11 cellular contexts compared by ENCODE assay signal in genomic region chr13:60019119-60019993, GRCh38.
DNase-seq lines count a peak whose midpoint lies in the region; ATAC-seq and TF ChIP-seq lines count a peak whose summit lies in the region.
"Had no signal": no experiment of that assay in that cellular context is flagged by ENCODE, and none has a peak within 500 bp of the region (broad histone marks: within the 10 kb centered on the region; RNA-seq: fewer than 3 reads in every experiment).

No MANE protein-coding gene starts in this region.

- H3K27me3 Mint-ChIP-seq in activated naive CD8-positive, alpha-beta T cell treated with anti-CD3 and anti-CD28 coated beads, Interleukin-2, amount 10 ng/mL, durations not matched to agents 7 days and 5 days: peaks cover 2% of the 10 kb centered on the region
- H3K27me3 Mint-ChIP-seq in activated naive CD8-positive, alpha-beta T cell treated with anti-CD3 and anti-CD28 coated beads for 36 hours: no peaks in the 10 kb centered on the region
- H3K27me3 Mint-ChIP-seq in T-cell: no peaks in the 10 kb centered on the region

- peak overlapping the region; percentile 9 for H3K4me3 ChIP-seq in thoracic aorta

- peaks cover 13% of the 10 kb centered on the region for H3K4me1 Mint-ChIP-seq in activated naive CD8-positive, alpha-beta T cell treated with anti-CD3 and anti-CD28 coated beads, Interleukin-2, amount 10 ng/mL, durations not matched to agents 7 days and 5 days
- H3K4me1 Mint-ChIP-seq in activated naive CD8-positive, alpha-beta T cell treated with anti-CD3 and anti-CD28 coated beads for 36 hours: no peaks in the 10 kb centered on the region
- peaks cover 10 to 20% (median 13%) of the 10 kb centered on the region in 3 donors for H3K4me1 Mint-ChIP-seq in T-cell

- POLR2A ChIA-PET in activated naive CD8-positive, alpha-beta T cell treated with anti-CD3 and anti-CD28 coated beads, Interleukin-2, amount 10 ng/mL, durations not matched to agents 7 days and 5 days (lab: Charles Lee): no interaction called here
- POLR2A ChIA-PET in T-cell (lab: Charles Lee): no interaction called here

- no peak overlapping the region for H3K27ac Mint-ChIP-seq in activated naive CD8-positive, alpha-beta T cell treated with anti-CD3 and anti-CD28 coated beads, Interleukin-2, amount 10 ng/mL, durations not matched to agents 7 days and 5 days
- no peak overlapping the region for H3K27ac Mint-ChIP-seq in activated naive CD8-positive, alpha-beta T cell treated with anti-CD3 and anti-CD28 coated beads for 36 hours
- no peak overlapping the region for H3K27ac Mint-ChIP-seq in T-cell

- no peaks in the 10 kb centered on the region for H3K27me3 ChIP-seq in thoracic aorta (replicated peaks; ENCODE audit: insufficient read depth)
- H3K27me3 ChIP-seq: neutrophil had no signal

- CTCF ChIA-PET in T-cell (lab: Charles Lee): no interaction called here

- no peaks in the 10 kb centered on the region for H3K36me3 ChIP-seq in thoracic aorta
- H3K36me3 ChIP-seq: neutrophil had no signal

- peak overlapping the region; percentile 25 for H3K4me3 Mint-ChIP-seq in activated naive CD8-positive, alpha-beta T cell treated with anti-CD3 and anti-CD28 coated beads, Interleukin-2, amount 10 ng/mL, durations not matched to agents 7 days and 5 days
- no peak overlapping the region for H3K4me3 Mint-ChIP-seq in activated naive CD8-positive, alpha-beta T cell treated with anti-CD3 and anti-CD28 coated beads for 36 hours
- no peak overlapping the region for H3K4me3 Mint-ChIP-seq in T-cell

- TF ChIP-seq CTCF in thoracic aorta (IDR thresholded peaks at IDR 0.05): no peak

- peaks cover 2% of the 10 kb centered on the region for H3K9me3 Mint-ChIP-seq in activated naive CD8-positive, alpha-beta T cell treated with anti-CD3 and anti-CD28 coated beads, Interleukin-2, amount 10 ng/mL, durations not matched to agents 7 days and 5 days
- peaks cover 8% of the 10 kb centered on the region for H3K9me3 Mint-ChIP-seq in activated naive CD8-positive, alpha-beta T cell treated with anti-CD3 and anti-CD28 coated beads for 36 hours
- peaks cover 5 to 8% (median 6%) of the 10 kb centered on the region in 3 donors for H3K9me3 Mint-ChIP-seq in T-cell

- no peak overlapping the region for H3K27ac ChIP-seq in thoracic aorta
- H3K27ac ChIP-seq: C4-2B, neutrophil had no signal

- ATAC-seq in activated naive CD8-positive, alpha-beta T cell treated with anti-CD3 and anti-CD28 coated beads, Interleukin-2, amount 10 ng/mL, durations not matched to agents 7 days and 5 days (ENCODE audit: low read depth): peak; percentile 63
- peak; percentile 70 for ATAC-seq in HG03196 (IDR thresholded peaks at IDR 0.05; ENCODE audit: unreplicated experiment)
- ATAC-seq in thoracic aorta (ENCODE audit: insufficient number of reproducible peaks, low FRiP score, low read depth): no peak
- no peak for ATAC-seq in T-cell (replicated peaks in 1 of 4)

- peaks cover 0 to 5% of the 10 kb centered on the region in 2 donors for H3K4me1 ChIP-seq in thoracic aorta (ENCODE audit: control insufficient read depth in 1 of 2, low read depth in 2 of 2)

- no peaks in the 10 kb centered on the region for H3K9me3 ChIP-seq in thoracic aorta
- H3K9me3 ChIP-seq: neutrophil had no signal

- no peak for DNase-seq in activated naive CD8-positive, alpha-beta T cell treated with anti-CD3 and anti-CD28 coated beads, Interleukin-2, amount 10 ng/mL, durations not matched to agents 7 days and 5 days
- no peak for DNase-seq in activated naive CD8-positive, alpha-beta T cell treated with anti-CD3 and anti-CD28 coated beads for 36 hours
- peak; percentile 13 for DNase-seq in astrocyte of the hippocampus (ENCODE audit: low read depth, low spot score)
- DNase-seq in thoracic aorta (ENCODE audit: low spot score): no peak
- no peak for DNase-seq in NCI-H187 treated with DMSO at 0.1 percent for 48 hours (lab: John Stamatoyannopoulos, UW)
- no peak for DNase-seq in iPS-NIHi7 (ENCODE audit: extremely low spot score)
- no peak for DNase-seq in T-cell
- DNase-seq: NCI-H1436 had no signal

- peaks cover 13% of the 10 kb centered on the region for H3K36me3 Mint-ChIP-seq in activated naive CD8-positive, alpha-beta T cell treated with anti-CD3 and anti-CD28 coated beads, Interleukin-2, amount 10 ng/mL, durations not matched to agents 7 days and 5 days
- H3K36me3 Mint-ChIP-seq in activated naive CD8-positive, alpha-beta T cell treated with anti-CD3 and anti-CD28 coated beads for 36 hours: peaks cover 15% of the 10 kb centered on the region
- no peaks in the 10 kb centered on the region for H3K36me3 Mint-ChIP-seq in T-cell

Comparison
In these comparisons a context has a peak if more than half of its experiments do, and no peak if none do; other contexts are left out.
1. ATAC-seq: peak in activated naive CD8-positive, alpha-beta T cell treated with anti-CD3 and anti-CD28 coated beads, Interleukin-2, amount 10 ng/mL, durations not matched to agents 7 days and 5 days (single experiment) and HG03196 (single experiment); none in thoracic aorta (single experiment) and T-cell (0 of 4).